In the genomic region with DNA sequence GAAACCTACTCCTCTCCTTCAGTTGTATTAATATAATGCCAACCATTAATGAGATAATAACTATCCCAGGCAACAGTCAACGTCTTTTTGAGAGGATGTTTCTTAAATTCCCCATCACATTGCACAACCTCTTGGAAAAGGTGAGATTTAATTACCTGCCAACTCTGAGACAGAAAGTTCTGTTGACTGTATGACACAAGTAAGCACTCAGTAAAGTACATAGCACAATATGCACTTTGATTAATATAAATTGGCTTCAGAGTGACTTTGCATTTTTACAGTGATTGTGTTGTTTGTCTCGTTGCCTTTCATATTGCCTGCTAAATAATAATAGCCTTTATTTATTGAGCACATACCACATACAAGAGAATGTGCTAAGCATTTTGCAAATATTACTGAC, we compare ENCODE assay signal across 1 cellular context.
TF ChIP-seq lines count a peak whose summit lies in the region.

No MANE protein-coding gene starts in this region.

TF ChIP-seq in endothelial cell of umbilical vein, 7 proteins besides CTCF, POLR2A, EP300 and RAD21:
- TF ChIP-seq JUN (IDR thresholded peaks at IDR 0.05; ENCODE audit: borderline replicate concordance, insufficient read depth, insufficient read length, low read depth) = no peak
- TF ChIP-seq POLR2AphosphoS5 (IDR thresholded peaks at IDR 0.05; ENCODE audit: insufficient read depth, low read depth, low read length) = no peak
- TF ChIP-seq MYC (IDR thresholded peaks at IDR 0.05; ENCODE audit: low read depth, low read length) = no peak
- no peak for TF ChIP-seq GATA2 (IDR thresholded peaks at IDR 0.05; ENCODE audit: insufficient read depth, insufficient read length, low read depth, low read length)
- TF ChIP-seq, protein P1, sequence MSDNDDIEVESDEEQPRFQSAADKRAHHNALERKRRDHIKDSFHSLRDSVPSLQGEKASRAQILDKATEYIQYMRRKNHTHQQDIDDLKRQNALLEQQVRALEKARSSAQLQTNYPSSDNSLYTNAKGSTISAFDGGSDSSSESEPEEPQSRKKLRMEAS (IDR thresholded peaks at IDR 0.05; ENCODE audit: insufficient read depth, insufficient read length) = no peak
- no peak for TF ChIP-seq FOS (IDR thresholded peaks at IDR 0.05; ENCODE audit: borderline replicate concordance, insufficient read depth, low read length)
- no peak for TF ChIP-seq EZH2 (IDR thresholded peaks at IDR 0.05; ENCODE audit: borderline replicate concordance, low read depth, low read length, severe bottlenecking)
